In genomic region chr3:132222868-132223538, GRCh38 we compare ENCODE assay signal across 13 cellular contexts.
A peak's percentile ranks its signal among the peaks of the same experiment; 100 is the strongest.
DNase-seq lines count a peak whose midpoint lies in the region; ATAC-seq and TF ChIP-seq lines count a peak whose summit lies in the region.
"Had no signal": no experiment of that assay in that cellular context is flagged by ENCODE, and none has a peak within 500 bp of the region (broad histone marks: within the 10 kb centered on the region; RNA-seq: fewer than 3 reads in every experiment).

No MANE protein-coding gene starts in this region.

- H3K27me3 Mint-ChIP-seq in T-helper 17 cell, result peaks cover 13% of the 10 kb centered on the region
- H3K27me3 Mint-ChIP-seq: activated naive CD8-positive, alpha-beta T cell treated with anti-CD3 and anti-CD28 coated beads, Interleukin-2, amount 50 U/mL, for 24 hours had no signal

- peak; percentile 53 for DNase-seq in NCI-H748 (lab: John Stamatoyannopoulos, UW; ENCODE audit: unreplicated experiment)
- DNase-seq in NCI-H748 treated with DMSO at 0.1 percent for 48 hours (lab: John Stamatoyannopoulos, UW), result no peak
- peak; percentile 89 for DNase-seq in NCI-H2107 (lab: John Stamatoyannopoulos, UW)
- DNase-seq in astrocyte of the cerebellum (ENCODE audit: low read depth), result peak; percentile 31
- peak; percentile 99 for DNase-seq in renal cortical epithelial cell (ENCODE audit: low read depth)
- no peak for DNase-seq in T-helper 17 cell
- DNase-seq: activated naive CD8-positive, alpha-beta T cell treated with anti-CD3 and anti-CD28 coated beads, Interleukin-2, amount 50 U/mL, for 24 hours; DND-41 had no signal

- no peak overlapping the region for H3K4me3 ChIP-seq in astrocyte of the cerebellum (ENCODE audit: low read depth, low read length)
- H3K4me3 ChIP-seq: A549, GM12878 had no signal

- H3K4me1 Mint-ChIP-seq in T-helper 17 cell, result no peaks in the 10 kb centered on the region
- H3K4me1 Mint-ChIP-seq: activated naive CD8-positive, alpha-beta T cell treated with anti-CD3 and anti-CD28 coated beads, Interleukin-2, amount 50 U/mL, for 24 hours had no signal

- ATAC-seq in HG03097 (IDR thresholded peaks at IDR 0.05; ENCODE audit: low FRiP score, unreplicated experiment) (no peak), T-helper 17 cell (no peak), HG02571 (IDR thresholded peaks at IDR 0.05; ENCODE audit: unreplicated experiment) (no peak)
- ATAC-seq: A549; activated naive CD8-positive, alpha-beta T cell treated with anti-CD3 and anti-CD28 coated beads, Interleukin-2, amount 50 U/mL, for 24 hours; GM12878 had no signal

- no peak overlapping the region for H3K27ac Mint-ChIP-seq in T-helper 17 cell
- H3K27ac Mint-ChIP-seq: activated naive CD8-positive, alpha-beta T cell treated with anti-CD3 and anti-CD28 coated beads, Interleukin-2, amount 50 U/mL, for 24 hours; type B pancreatic cell had no signal

- H3K36me3 Mint-ChIP-seq in T-helper 17 cell (ENCODE audit: low read depth), result no peaks in the 10 kb centered on the region
- H3K36me3 Mint-ChIP-seq: type B pancreatic cell had no signal

- no peak for TF ChIP-seq CTCF in astrocyte of the cerebellum (IDR thresholded peaks at IDR 0.05; ENCODE audit: low read depth, low read length, missing control alignments)

- H3K9me3 ChIP-seq in T-helper 17 cell (ENCODE audit: control insufficient read depth, low read length, poor library complexity, severe bottlenecking), result no peaks in the 10 kb centered on the region
- H3K9me3 ChIP-seq: A549 had no signal

- in situ Hi-C loops in astrocyte of the cerebellum (cut with HindIII; ENCODE audit: low sequenced_read_pairs), result no loop called here

- H3K4me3 Mint-ChIP-seq in T-helper 17 cell, result no peak overlapping the region
- H3K4me3 Mint-ChIP-seq: activated naive CD8-positive, alpha-beta T cell treated with anti-CD3 and anti-CD28 coated beads, Interleukin-2, amount 50 U/mL, for 24 hours; type B pancreatic cell had no signal

Comparison
In these comparisons a context has a peak if more than half of its experiments do, and no peak if none do; other contexts are left out.
1. DNase-seq: peak in NCI-H748 (single experiment), NCI-H2107 (single experiment), astrocyte of the cerebellum (single experiment) and renal cortical epithelial cell (single experiment); none in NCI-H748 treated with DMSO at 0.1 percent for 48 hours (single experiment) and T-helper 17 cell (0 of 3).